ENCODE assay signal across 1 cellular context in genomic region chr22:22168941-22169867, GRCh38.
TF ChIP-seq lines count a peak whose summit lies in the region.

No MANE protein-coding gene starts in this region.

TF ChIP-seq in HCT116, 20 proteins besides CTCF, POLR2A, EP300 and RAD21 (continued from another document):
- no peak for TF ChIP-seq FOSL1 (IDR thresholded peaks at IDR 0.05; ENCODE audit: low read depth)
- no peak for TF ChIP-seq ATF3 (IDR thresholded peaks at IDR 0.05)
- no peak for TF ChIP-seq ELF1 (IDR thresholded peaks at IDR 0.05; ENCODE audit: borderline replicate concordance, low read depth)
- no peak for TF ChIP-seq JUND (IDR thresholded peaks at IDR 0.05)
- TF ChIP-seq CEBPB (IDR thresholded peaks at IDR 0.05; ENCODE audit: low read depth): no peak
- TF ChIP-seq TCF7L2 (IDR thresholded peaks at IDR 0.05; ENCODE audit: borderline replicate concordance, extremely low read depth, insufficient read depth, insufficient read length): no peak
- no peak for TF ChIP-seq SRF (IDR thresholded peaks at IDR 0.05; ENCODE audit: low read depth)
- no peak for TF ChIP-seq CBX3 (IDR thresholded peaks at IDR 0.05; ENCODE audit: low read depth)
- TF ChIP-seq EZH2 (IDR thresholded peaks at IDR 0.05): no peak
